In the genomic region with DNA sequence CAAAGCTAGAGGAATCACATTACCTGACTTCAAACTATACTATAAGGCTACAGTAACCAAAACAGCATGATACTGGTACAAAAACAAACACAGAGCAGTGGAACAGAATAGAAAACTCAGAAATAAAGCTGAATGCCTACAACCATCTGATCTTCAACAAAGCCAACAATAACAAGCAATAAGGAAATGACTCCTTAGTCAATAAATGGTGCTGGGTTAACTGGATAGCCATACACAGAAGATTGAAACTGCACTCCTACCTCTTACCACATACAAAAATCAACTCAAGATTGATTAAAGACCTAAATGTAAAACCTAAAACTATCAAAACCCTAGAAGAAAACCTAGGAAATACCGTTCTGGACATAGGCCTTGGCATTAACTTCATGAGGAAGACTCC, we compare ENCODE assay signal across 32 cellular contexts.
"Had no signal": no experiment of that assay in that cellular context is flagged by ENCODE, and none has a peak within 500 bp of the region (broad histone marks: within the 10 kb centered on the region; RNA-seq: fewer than 3 reads in every experiment).

No MANE protein-coding gene starts in this region.

- H3K4me1 ChIP-seq: adrenal gland, ascending aorta, body of pancreas, breast epithelium had no signal

- H3K9me3 ChIP-seq: adrenal gland, ascending aorta, body of pancreas had no signal

- H3K36me3 ChIP-seq: adrenal gland, ascending aorta, brain microvascular endothelial cell, breast epithelium, cardiac muscle cell had no signal

- ATAC-seq: activated naive CD4-positive, alpha-beta T cell treated with anti-CD3 and anti-CD28 coated beads, Interleukin-2, amount 50 U/mL, for 72 hours; activated naive CD8-positive, alpha-beta T cell treated with anti-CD3 and anti-CD28 coated beads, Interleukin-2, amount 50 U/mL, for 24 hours; activated T-cell treated with anti-CD3 and anti-CD28 coated beads, Interleukin-2, amount 50 U/mL, for 4 hours; activated T-cell treated with anti-CD3 and anti-CD28 coated beads, Interleukin-2, amount 50 U/mL, for 72 hours; activated T-helper 17 cell treated with anti-CD3 and anti-CD28 coated beads, Interleukin-2, amount 50 U/mL, for 72 hours; body of pancreas had no signal

- H3K27ac ChIP-seq: adrenal gland, ascending aorta, body of pancreas, brain microvascular endothelial cell, breast epithelium, cardiac muscle cell had no signal

- H3K27me3 ChIP-seq: adrenal gland, ascending aorta, body of pancreas, brain microvascular endothelial cell, breast epithelium, cardiac muscle cell had no signal

- H3K4me3 ChIP-seq: adrenal gland, ascending aorta, body of pancreas, breast epithelium, cardiac muscle cell had no signal

- DNase-seq: activated effector memory CD4-positive, alpha-beta T cell treated with anti-CD3 and anti-CD28 coated beads, Interleukin-2, amount 50 U/mL, for 16 hours; activated effector memory CD4-positive, alpha-beta T cell treated with Interleukin-2 at 50 U/mL for 16 hours; activated gamma-delta T cell; activated gamma-delta T cell treated with Interleukin-2 at 50 U/mL for 16 hours; activated naive CD4-positive, alpha-beta T cell; activated naive CD4-positive, alpha-beta T cell treated with anti-CD3 and anti-CD28 coated beads for 36 hours; activated naive CD4-positive, alpha-beta T cell treated with anti-CD3 and anti-CD28 coated beads, Interleukin-2, amount 10 ng/mL, durations not matched to agents 7 days and 5 days; activated naive CD4-positive, alpha-beta T cell treated with anti-CD3 and anti-CD28 coated beads, Interleukin-2, amount 50 U/mL, for 16 hours; activated naive CD4-positive, alpha-beta T cell treated with Interleukin-2 at 50 U/mL for 16 hours; activated naive CD8-positive, alpha-beta T cell treated with anti-CD3 and anti-CD28 coated beads for 36 hours; activated naive CD8-positive, alpha-beta T cell treated with anti-CD3 and anti-CD28 coated beads, Interleukin-2, amount 10 ng/mL, durations not matched to agents 7 days and 5 days; activated naive CD8-positive, alpha-beta T cell treated with anti-CD3 and anti-CD28 coated beads, Interleukin-2, amount 50 U/mL, for 24 hours; activated T-cell treated with anti-CD3 and anti-CD28 coated beads, Interleukin-2, amount 50 U/mL, for 1 hour; activated T-cell treated with anti-CD3 and anti-CD28 coated beads, Interleukin-2, amount 50 U/mL, for 24 hours; activated T-cell treated with anti-CD3 and anti-CD28 coated beads, Interleukin-2, amount 50 U/mL, for 4 hours; activated T-cell treated with anti-CD3 and anti-CD28 coated beads, Interleukin-2, amount 50 U/mL, for 48 hours; activated T-cell treated with anti-CD3 and anti-CD28 coated beads, Interleukin-2, amount 50 U/mL, for 72 hours; adrenal gland; amniotic stem cell; amygdala; anterior cingulate cortex; aorta; body of pancreas; brain microvascular endothelial cell; caudate nucleus; central memory CD4-positive, alpha-beta T cell; cerebellar nuclear complex had no signal
